ENCODE assay signal across 8 cellular contexts in genomic region chr2:172233947-172234715, GRCh38.
DNase-seq lines count a peak whose midpoint lies in the region; ATAC-seq, FAIRE-seq and TF ChIP-seq lines count a peak whose summit lies in the region.

No MANE protein-coding gene starts in this region.

- peaks cover 64% of the 10 kb centered on the region for H3K27me3 Mint-ChIP-seq in activated CD4-positive, alpha-beta memory T cell treated with anti-CD3 and anti-CD28 coated beads, Interleukin-2, amount 10 ng/mL, durations not matched to agents 7 days and 5 days

- ATAC-seq in SK-N-SH treated with all-trans-retinoic acid at 6 μM for 48 hours: no peak
- no peak for ATAC-seq in HG03565 (IDR thresholded peaks at IDR 0.05; ENCODE audit: unreplicated experiment)
- ATAC-seq in HG03039 (IDR thresholded peaks at IDR 0.05; ENCODE audit: unreplicated experiment): no peak

- H3K79me2 ChIP-seq in SK-N-SH (ENCODE audit: insufficient read depth): no peaks in the 10 kb centered on the region

- H3K4me1 ChIP-seq in SK-N-SH (ENCODE audit: control insufficient read depth in 1 of 2, insufficient read depth in 2 of 2, low read depth in 1 of 2, low read length in 1 of 2) (peaks cover 7 to 22% of the 10 kb centered on the region in 2 experiments), iPS-20b (ENCODE audit: insufficient read depth, low read length) (peaks cover 24% of the 10 kb centered on the region), small intestine (ENCODE audit: control insufficient read depth in 2 of 2, insufficient read depth in 1 of 2, low read depth in 1 of 2, low read length in 1 of 2) (peaks cover 6 to 8% of the 10 kb centered on the region in 2 donors)

- H3K4me1 Mint-ChIP-seq in activated CD4-positive, alpha-beta memory T cell treated with anti-CD3 and anti-CD28 coated beads, Interleukin-2, amount 10 ng/mL, durations not matched to agents 7 days and 5 days: peaks cover 26% of the 10 kb centered on the region

- H3K27ac ChIP-seq in SK-N-SH (ENCODE audit: low read depth in 2 of 2, low read length in 1 of 2): no peak overlapping the region
- H3K27ac ChIP-seq in iPS-20b (ENCODE audit: low read length): no peak overlapping the region
- peak overlapping the region; percentile 14 to 64 for H3K27ac ChIP-seq in small intestine (ENCODE audit: low read depth in 1 of 2, low read length in 1 of 2)

- 0 out of 2 replicates have a peak overlapping the region, but pooled peaks have one; percentile 79 for H3K4me2 ChIP-seq in SK-N-SH

- H3K4me3 Mint-ChIP-seq in activated CD4-positive, alpha-beta memory T cell treated with anti-CD3 and anti-CD28 coated beads, Interleukin-2, amount 10 ng/mL, durations not matched to agents 7 days and 5 days: peak overlapping the region; percentile 62

- no peaks in the 10 kb centered on the region for H3K27me3 ChIP-seq in SK-N-SH (ENCODE audit: insufficient read depth)
- H3K27me3 ChIP-seq in iPS-20b (ENCODE audit: insufficient read depth, low read length): peaks cover 48% of the 10 kb centered on the region
- no peaks in the 10 kb centered on the region for H3K27me3 ChIP-seq in small intestine (ENCODE audit: control insufficient read depth in 2 of 2, insufficient read depth in 2 of 2, low read length in 2 of 2)

- POLR2A ChIA-PET in SK-N-SH (lab: Yijun Ruan, JAX): no interaction called here
- POLR2A ChIA-PET in activated CD4-positive, alpha-beta memory T cell treated with anti-CD3 and anti-CD28 coated beads, Interleukin-2, amount 10 ng/mL, durations not matched to agents 7 days and 5 days (lab: Charles Lee): no interaction called here

- H3K9me3 Mint-ChIP-seq in activated CD4-positive, alpha-beta memory T cell treated with anti-CD3 and anti-CD28 coated beads, Interleukin-2, amount 10 ng/mL, durations not matched to agents 7 days and 5 days: no peaks in the 10 kb centered on the region

- no peaks in the 10 kb centered on the region for H3K36me3 ChIP-seq in SK-N-SH (replicated peaks in 1 of 2; ENCODE audit: control insufficient read depth in 1 of 2, insufficient read depth in 2 of 2, low read length in 1 of 2)
- H3K36me3 ChIP-seq in iPS-20b (ENCODE audit: insufficient read depth, low read depth, low read length): no peaks in the 10 kb centered on the region
- no peaks in the 10 kb centered on the region for H3K36me3 ChIP-seq in small intestine (ENCODE audit: control insufficient read depth in 2 of 2, insufficient read depth in 2 of 2, low read length in 2 of 2)

- FAIRE-seq in small intestine (lab: Jason Lieb, UNC): no peak

- H3K27ac Mint-ChIP-seq in activated CD4-positive, alpha-beta memory T cell treated with anti-CD3 and anti-CD28 coated beads, Interleukin-2, amount 10 ng/mL, durations not matched to agents 7 days and 5 days: no peak overlapping the region

- no peaks in the 10 kb centered on the region for H3F3A ChIP-seq in SK-N-SH (replicated peaks; ENCODE audit: insufficient read depth)

- TF ChIP-seq EP300 in SK-N-SH (IDR thresholded peaks at IDR 0.05; ENCODE audit: borderline replicate concordance in 1 of 2, low read depth in 1 of 2, low read length in 1 of 2): no peak

- DNase-seq in SK-N-SH: no peak
- no peak for DNase-seq in activated CD4-positive, alpha-beta memory T cell treated with anti-CD3 and anti-CD28 coated beads, Interleukin-2, amount 10 ng/mL, durations not matched to agents 7 days and 5 days
- peak; percentile 60 for DNase-seq in small intestine
- no peak for DNase-seq in DMS 273 (lab: John Stamatoyannopoulos, UW; ENCODE audit: unreplicated experiment)

- H3K9me3 ChIP-seq in SK-N-SH (no peaks in the 10 kb centered on the region), iPS-20b (ENCODE audit: insufficient read depth, low read depth, low read length) (no peaks in the 10 kb centered on the region), small intestine (ENCODE audit: control insufficient read depth, low read depth) (no peaks in the 10 kb centered on the region)

- H3K9ac ChIP-seq in SK-N-SH (no peak overlapping the region), iPS-20b (ENCODE audit: low read depth, low read length) (peak overlapping the region; percentile 36; the same call in 1 of the 2 replicates)

- no peaks in the 10 kb centered on the region for H3K9me2 ChIP-seq in SK-N-SH

- TF ChIP-seq RAD21 in SK-N-SH (IDR thresholded peaks at IDR 0.05; ENCODE audit: low read length): no peak

- H2AFZ ChIP-seq in SK-N-SH (ENCODE audit: low read depth): peak overlapping the region; percentile 13; the same call in 1 of the 2 replicates

- CTCF ChIA-PET in SK-N-SH (lab: Yijun Ruan, JAX): interaction anchor here (0.8 to 2.8 kb wide), 6 partner anchors 10 to 231 kb away, joined by 3 to 16 read pairs (median 4); no protein-coding TSS in a partner anchor
- CTCF ChIA-PET in activated CD4-positive, alpha-beta memory T cell treated with anti-CD3 and anti-CD28 coated beads, Interleukin-2, amount 10 ng/mL, durations not matched to agents 7 days and 5 days (lab: Charles Lee): no interaction called here

- no peak for TF ChIP-seq CTCF in SK-N-SH (IDR thresholded peaks at IDR 0.05)

- H4K20me1 ChIP-seq in SK-N-SH (ENCODE audit: insufficient read depth): no peaks in the 10 kb centered on the region

- WGBS in SK-N-SH (ENCODE audit: low lambda C conversion rate): 91% methylated on average over 8 of the region's 9 CpGs
- WGBS in small intestine, 3 donors: 13 to 43% (median 42%) methylated on average over 9 of the region's 9 CpGs

- peaks cover 5% of the 10 kb centered on the region for H3K36me3 Mint-ChIP-seq in activated CD4-positive, alpha-beta memory T cell treated with anti-CD3 and anti-CD28 coated beads, Interleukin-2, amount 10 ng/mL, durations not matched to agents 7 days and 5 days (ENCODE audit: low read depth)

- H3K4me3 ChIP-seq in SK-N-SH (ENCODE audit: low read depth in 2 of 2, low read length in 1 of 2): peak overlapping the region in 1 of 2 experiments; percentile 42; a peak in 1 of 4 replicates
- peak overlapping the region; percentile 60 for H3K4me3 ChIP-seq in iPS-20b (ENCODE audit: low read length)
- H3K4me3 ChIP-seq in small intestine (ENCODE audit: low read depth in 1 of 2, low read length in 2 of 2): no peak overlapping the region

TF ChIP-seq in SK-N-SH, 30 proteins besides CTCF, POLR2A, EP300 and RAD21 (continues in another document):
- TF ChIP-seq CHD2 (IDR thresholded peaks at IDR 0.05; ENCODE audit: low read length, partially characterized antibody) (no peak), SMC3 (IDR thresholded peaks at IDR 0.05; ENCODE audit: low read depth, low read length) (no peak), YY1 (IDR thresholded peaks at IDR 0.05; ENCODE audit: low read depth) (no peak), JUND (IDR thresholded peaks at IDR 0.05) (no peak), RCOR1 (IDR thresholded peaks at IDR 0.05; ENCODE audit: low read length) (no peak), MAX (IDR thresholded peaks at IDR 0.05; ENCODE audit: low read depth) (no peak), GATA2 (CRISPR knock-in tag; IDR thresholded peaks at IDR 0.05) (no peak), ELF1 (IDR thresholded peaks at IDR 0.05) (no peak), MEF2A (IDR thresholded peaks at IDR 0.05; ENCODE audit: borderline replicate concordance, low read depth) (no peak), PBX3 (IDR thresholded peaks at IDR 0.05) (no peak)

TF ChIP-seq in SK-N-SH treated with all-trans-retinoic acid at 6 μM for 48 hours, 23 proteins besides CTCF, POLR2A, EP300 and RAD21 (continues in another document):
- no peak for TF ChIP-seq ZC3H10 (CRISPR knock-in tag; IDR thresholded peaks at IDR 0.05)
- no peak for TF ChIP-seq PPARA (CRISPR knock-in tag; IDR thresholded peaks at IDR 0.05; ENCODE audit: borderline replicate concordance)
- TF ChIP-seq ZFP3 (CRISPR knock-in tag; IDR thresholded peaks at IDR 0.05): no peak
- no peak for TF ChIP-seq TSHZ2 (CRISPR knock-in tag; IDR thresholded peaks at IDR 0.05)
- TF ChIP-seq RARB (CRISPR knock-in tag; IDR thresholded peaks at IDR 0.05): no peak
- TF ChIP-seq ESRRG (CRISPR knock-in tag; IDR thresholded peaks at IDR 0.05): no peak
- no peak for TF ChIP-seq PATZ1 (CRISPR knock-in tag; IDR thresholded peaks at IDR 0.05; ENCODE audit: borderline replicate concordance)
- no peak for TF ChIP-seq ZNF70 (CRISPR knock-in tag; IDR thresholded peaks at IDR 0.05)

Comparison
In these comparisons a context has a peak if more than half of its experiments do, and no peak if none do; other contexts are left out.
1. H3K27ac ChIP-seq: peak in small intestine (2 of 2); none in SK-N-SH (0 of 2) and iPS-20b (single experiment).